14 cellular contexts compared by ENCODE assay signal in the genomic region with DNA sequence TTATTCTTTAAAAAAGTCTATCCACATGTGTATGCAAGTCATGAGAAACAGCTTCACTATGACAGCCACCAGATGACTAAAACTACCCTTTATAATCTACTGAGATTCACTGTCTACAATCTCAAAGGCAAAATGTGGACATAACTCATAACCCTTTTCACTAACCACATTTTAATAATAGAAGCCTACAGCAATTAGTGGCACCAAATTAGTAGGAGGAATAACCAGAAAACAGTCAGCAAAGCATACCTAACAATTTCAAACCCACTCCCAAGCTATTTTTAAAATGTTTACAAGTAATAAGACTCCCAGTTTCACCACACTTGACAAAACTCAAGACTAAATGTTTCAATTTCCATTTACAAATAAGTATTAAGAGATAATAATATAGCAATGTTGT.
DNase-seq lines count a peak whose midpoint lies in the region; ATAC-seq and TF ChIP-seq lines count a peak whose summit lies in the region.
"Had no signal": no experiment of that assay in that cellular context is flagged by ENCODE, and none has a peak within 500 bp of the region (broad histone marks: within the 10 kb centered on the region; RNA-seq: fewer than 3 reads in every experiment).

No MANE protein-coding gene starts in this region.

- H3K4me1 Mint-ChIP-seq in effector memory CD8-positive, alpha-beta T cell (ENCODE audit: low read depth in 2 of 2), result no peaks in the 10 kb centered on the region

- H3K9me2 ChIP-seq in OCI-LY1 (ENCODE audit: low read depth, low read length), result no peaks in the 10 kb centered on the region

- H3K27me3 ChIP-seq in OCI-LY1 (ENCODE audit: insufficient read depth, low read length) (no peaks in the 10 kb centered on the region), BE2C (no peaks in the 10 kb centered on the region)
- H3K27me3 ChIP-seq: BLaER1 treated with 17β-estradiol and CSF1 and Interleukin-3, amounts not matched to agents 10 nM and 100 nM had no signal

- H3F3A ChIP-seq in OCI-LY1 (ENCODE audit: insufficient read depth, low read length), result no peaks in the 10 kb centered on the region

- peak; percentile 83 for ATAC-seq in GM18498 (IDR thresholded peaks at IDR 0.05; ENCODE audit: unreplicated experiment)
- peak; percentile 44 for ATAC-seq in GM19468 (IDR thresholded peaks at IDR 0.05; ENCODE audit: extremely low read depth, unreplicated experiment)
- ATAC-seq in HG02938 (IDR thresholded peaks at IDR 0.05; ENCODE audit: unreplicated experiment), result peak; percentile 80
- ATAC-seq in effector memory CD8-positive, alpha-beta T cell (replicated peaks), result no peak
- ATAC-seq: Panc1 had no signal

- H3K79me2 ChIP-seq in OCI-LY1 (ENCODE audit: insufficient read depth, low read length), result no peaks in the 10 kb centered on the region

- no peak for DNase-seq in BE2C
- no peak for DNase-seq in activated CD8-positive, alpha-beta memory T cell treated with anti-CD3 and anti-CD28 coated beads for 24 hours
- DNase-seq in effector memory CD8-positive, alpha-beta T cell, result no peak
- no peak for DNase-seq in effector CD4-positive, alpha-beta T cell
- DNase-seq: activated T-cell treated with anti-CD3 and anti-CD28 coated beads, Interleukin-2, amount 50 U/mL, for 48 hours; NCI-H1694; nephron progenitor cell had no signal

- H3K27me3 Mint-ChIP-seq in effector memory CD8-positive, alpha-beta T cell, result peaks cover 0 to 11% of the 10 kb centered on the region in 2 donors
- H3K27me3 Mint-ChIP-seq: stimulated activated naive CD8-positive, alpha-beta T cell treated with anti-CD3 and anti-CD28 coated beads, Interleukin-15, Interleukin-2, amounts not matched to agents 100 ng/mL and 50 ng/mL, for 24 hours had no signal

- no peak overlapping the region for H3K9ac ChIP-seq in OCI-LY1 (ENCODE audit: low read length)
- H3K9ac ChIP-seq: BLaER1 treated with 17β-estradiol and CSF1 and Interleukin-3, amounts not matched to agents 10 nM and 100 nM had no signal

- H3K4me3 Mint-ChIP-seq in effector memory CD8-positive, alpha-beta T cell, result no peak overlapping the region
- H3K4me3 Mint-ChIP-seq: nephron progenitor cell; stimulated activated naive CD8-positive, alpha-beta T cell treated with anti-CD3 and anti-CD28 coated beads, Interleukin-15, Interleukin-2, amounts not matched to agents 100 ng/mL and 50 ng/mL, for 24 hours had no signal

- no peak overlapping the region for H3K27ac Mint-ChIP-seq in effector memory CD8-positive, alpha-beta T cell
- H3K27ac Mint-ChIP-seq: nephron progenitor cell; stimulated activated naive CD8-positive, alpha-beta T cell treated with anti-CD3 and anti-CD28 coated beads, Interleukin-15, Interleukin-2, amounts not matched to agents 100 ng/mL and 50 ng/mL, for 24 hours had no signal

- 0 out of 2 replicates have a peak overlapping the region, but pooled peaks have one; percentile 18 for H2AFZ ChIP-seq in OCI-LY1 (ENCODE audit: low read length)

- no peaks in the 10 kb centered on the region for H3K9me3 ChIP-seq in OCI-LY1 (ENCODE audit: low read length)
- H3K9me3 ChIP-seq in BE2C, result no peaks in the 10 kb centered on the region
- H3K9me3 ChIP-seq: BLaER1 treated with 17β-estradiol and CSF1 and Interleukin-3, amounts not matched to agents 10 nM and 100 nM had no signal

- H3K36me3 Mint-ChIP-seq in effector memory CD8-positive, alpha-beta T cell (ENCODE audit: insufficient read depth), result peaks cover 3% of the 10 kb centered on the region

- H3K4me1 ChIP-seq in OCI-LY1 (ENCODE audit: insufficient read depth, low read length, severe bottlenecking), result peaks cover 38% of the 10 kb centered on the region
- H3K4me1 ChIP-seq in BE2C, result peaks cover 13% of the 10 kb centered on the region

- TF ChIP-seq CTCF in OCI-LY1 (IDR thresholded peaks at IDR 0.05; ENCODE audit: low read length) (no peak), BE2C (IDR thresholded peaks at IDR 0.05; ENCODE audit: low read depth, low read length) (no peak)

- no peak overlapping the region for H3K4me3 ChIP-seq in OCI-LY1 (ENCODE audit: low read depth, low read length, poor library complexity, severe bottlenecking)
- H3K4me3 ChIP-seq in BE2C (ENCODE audit: low read depth, low read length), result no peak overlapping the region
- H3K4me3 ChIP-seq: BLaER1 treated with 17β-estradiol and CSF1 and Interleukin-3, amounts not matched to agents 10 nM and 100 nM had no signal

- H3K9me3 Mint-ChIP-seq in effector memory CD8-positive, alpha-beta T cell, result no peaks in the 10 kb centered on the region
- H3K9me3 Mint-ChIP-seq: nephron progenitor cell; stimulated activated naive CD8-positive, alpha-beta T cell treated with anti-CD3 and anti-CD28 coated beads, Interleukin-15, Interleukin-2, amounts not matched to agents 100 ng/mL and 50 ng/mL, for 24 hours had no signal

- no peaks in the 10 kb centered on the region for H4K20me1 ChIP-seq in OCI-LY1 (ENCODE audit: insufficient read depth, low read length)
- H4K20me1 ChIP-seq: BLaER1 treated with 17β-estradiol and CSF1 and Interleukin-3, amounts not matched to agents 10 nM and 100 nM had no signal

- H3K36me3 ChIP-seq in OCI-LY1 (ENCODE audit: insufficient read depth, low read length), result no peaks in the 10 kb centered on the region
- H3K36me3 ChIP-seq in BE2C, result no peaks in the 10 kb centered on the region
- H3K36me3 ChIP-seq: BLaER1 treated with 17β-estradiol and CSF1 and Interleukin-3, amounts not matched to agents 10 nM and 100 nM had no signal

- H3K4me2 ChIP-seq in OCI-LY1 (ENCODE audit: low read length), result no peak overlapping the region
- H3K4me2 ChIP-seq: BLaER1 treated with 17β-estradiol and CSF1 and Interleukin-3, amounts not matched to agents 10 nM and 100 nM had no signal

- no peak overlapping the region for H3K27ac ChIP-seq in OCI-LY1 (ENCODE audit: low read depth, low read length, poor library complexity, severe bottlenecking)
- H3K27ac ChIP-seq: BLaER1 treated with 17β-estradiol and CSF1 and Interleukin-3, amounts not matched to agents 10 nM and 100 nM had no signal
